ENCODE assay signal across 24 cellular contexts in the genomic region with DNA sequence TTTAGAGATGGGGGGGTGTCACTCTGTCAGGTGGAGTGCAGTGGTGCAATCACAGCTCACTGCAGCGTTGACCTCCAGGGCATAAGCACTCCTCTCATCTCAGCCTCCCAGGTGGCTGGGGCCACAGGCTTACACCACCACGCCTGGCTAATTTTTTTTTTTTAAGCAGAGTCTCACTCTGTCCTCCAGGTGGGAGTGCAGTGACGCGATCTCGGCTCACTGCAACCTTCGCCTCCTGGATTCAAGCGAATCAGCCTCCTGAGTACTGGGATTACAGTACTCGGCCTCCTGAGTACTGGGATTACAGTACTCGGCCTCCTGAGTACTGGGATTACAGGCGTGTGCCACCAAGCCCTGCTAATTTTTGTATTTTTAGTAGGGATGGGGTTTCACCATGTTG. TPM values are rescaled to one million over a fixed set of nuclear protein-coding genes. Genes with fewer than 3 reads are reported as not detected.
DNase-seq lines count a peak whose midpoint lies in the region; ATAC-seq and TF ChIP-seq lines count a peak whose summit lies in the region.
"Had no signal": no experiment of that assay in that cellular context is flagged by ENCODE, and none has a peak within 500 bp of the region (broad histone marks: within the 10 kb centered on the region; RNA-seq: fewer than 3 reads in every experiment).

No MANE protein-coding gene starts in this region.

- DNase-seq in activated CD4-positive, alpha-beta T cell treated with anti-CD3 and anti-CD28 coated beads for 36 hours: no peak
- DNase-seq in activated CD4-positive, alpha-beta T cell treated with anti-CD3 and anti-CD28 coated beads, Interleukin-2, amount 10 ng/mL, durations not matched to agents 7 days and 5 days: no peak
- DNase-seq in HT-29 (ENCODE audit: low spot score): peak; percentile 30
- peak; percentile 33 for DNase-seq in cerebellar cortex (ENCODE audit: low spot score)
- no peak for DNase-seq in stimulated activated naive B cell treated with anti-CD40 and anti-IgM and Interleukin-4, amounts not matched to agents 10 μg/mL and 1 μg/mL and 100 μg/mL, for 72 hours
- DNase-seq in OCI-M1 (lab: John Stamatoyannopoulos, UW): no peak
- DNase-seq in HFFc6: no peak
- DNase-seq in left ventricle myocardium superior: no peak
- DNase-seq: activated CD4-positive, alpha-beta T cell treated with anti-CD3 and anti-CD28 coated beads for 4 hours; activated CD8-positive, alpha-beta memory T cell treated with anti-CD3 and anti-CD28 coated beads, Interleukin-2, amount 10 ng/mL, durations not matched to agents 7 days and 5 days; activated naive CD4-positive, alpha-beta T cell treated with anti-CD3 and anti-CD28 coated beads for 36 hours; activated T-cell treated with anti-CD3 and anti-CD28 coated beads, Interleukin-2, amount 50 U/mL, for 72 hours; brain microvascular endothelial cell; C1 segment of cervical spinal cord; effector CD4-positive, alpha-beta T cell; foreskin fibroblast; naive thymus-derived CD4-positive, alpha-beta T cell; NCI-H1436 treated with DMSO at 0.1 percent for 48 hours; occipital lobe; SJCRH30; uterus had no signal

- peaks cover 9% of the 10 kb centered on the region for H3K36me3 Mint-ChIP-seq in activated CD4-positive, alpha-beta T cell treated with anti-CD3 and anti-CD28 coated beads for 36 hours (ENCODE audit: low read depth)
- peaks cover 12% of the 10 kb centered on the region for H3K36me3 Mint-ChIP-seq in activated CD4-positive, alpha-beta T cell treated with anti-CD3 and anti-CD28 coated beads, Interleukin-2, amount 10 ng/mL, durations not matched to agents 7 days and 5 days (ENCODE audit: low read depth)
- H3K36me3 Mint-ChIP-seq in stimulated activated naive B cell treated with anti-CD40 and anti-IgM and Interleukin-4, amounts not matched to agents 10 μg/mL and 1 μg/mL and 100 μg/mL, for 72 hours: peaks cover 26 to 27% of the 10 kb centered on the region in 2 donors
- peaks cover 1% of the 10 kb centered on the region; the same call in 1 of the 2 replicates for H3K36me3 Mint-ChIP-seq in HFFc6 (ENCODE audit: low read depth)

- H3K4me3 Mint-ChIP-seq in activated CD4-positive, alpha-beta T cell treated with anti-CD3 and anti-CD28 coated beads for 36 hours: no peak overlapping the region
- no peak overlapping the region for H3K4me3 Mint-ChIP-seq in activated CD4-positive, alpha-beta T cell treated with anti-CD3 and anti-CD28 coated beads, Interleukin-2, amount 10 ng/mL, durations not matched to agents 7 days and 5 days
- no peak overlapping the region for H3K4me3 Mint-ChIP-seq in stimulated activated naive B cell treated with anti-CD40 and anti-IgM and Interleukin-4, amounts not matched to agents 10 μg/mL and 1 μg/mL and 100 μg/mL, for 72 hours
- no peak overlapping the region for H3K4me3 Mint-ChIP-seq in HFFc6
- H3K4me3 Mint-ChIP-seq: activated CD8-positive, alpha-beta memory T cell treated with anti-CD3 and anti-CD28 coated beads, Interleukin-2, amount 10 ng/mL, durations not matched to agents 7 days and 5 days; activated naive CD4-positive, alpha-beta T cell treated with anti-CD3 and anti-CD28 coated beads for 36 hours; activated T-cell treated with anti-CD3 and anti-CD28 coated beads, Interleukin-2, amount 50 U/mL, for 72 hours; mesothelial cell of epicardium; naive thymus-derived CD4-positive, alpha-beta T cell; stimulated activated effector memory CD8-positive, alpha-beta T cell treated with anti-CD3 and anti-CD28 coated beads, Interleukin-12 subunit alpha, Interleukin-12 subunit beta, amount 100 ng/mL, for 72 hours had no signal

- POLR2A ChIA-PET in activated CD4-positive, alpha-beta T cell treated with anti-CD3 and anti-CD28 coated beads for 36 hours (lab: Charles Lee): no interaction called here
- POLR2A ChIA-PET in activated CD4-positive, alpha-beta T cell treated with anti-CD3 and anti-CD28 coated beads, Interleukin-2, amount 10 ng/mL, durations not matched to agents 7 days and 5 days (lab: Charles Lee): interaction anchor here (0.6 kb wide), 1 partner anchor 23 kb away, joined by 6 read pairs; no protein-coding TSS in a partner anchor

- no peak for TF ChIP-seq CTCF in HFFc6 (IDR thresholded peaks at IDR 0.05)

- CTCF ChIA-PET in activated CD4-positive, alpha-beta T cell treated with anti-CD3 and anti-CD28 coated beads for 36 hours (lab: Charles Lee): no interaction called here
- CTCF ChIA-PET in activated CD4-positive, alpha-beta T cell treated with anti-CD3 and anti-CD28 coated beads, Interleukin-2, amount 10 ng/mL, durations not matched to agents 7 days and 5 days (lab: Charles Lee): interaction anchor here (0.8 to 2.5 kb wide), 4 partner anchors 8 to 74 kb away, joined by 3 to 8 read pairs (median 4); no protein-coding TSS in a partner anchor

- H3K27me3 Mint-ChIP-seq in activated CD4-positive, alpha-beta T cell treated with anti-CD3 and anti-CD28 coated beads for 36 hours: no peaks in the 10 kb centered on the region
- peaks cover 8% of the 10 kb centered on the region for H3K27me3 Mint-ChIP-seq in activated CD4-positive, alpha-beta T cell treated with anti-CD3 and anti-CD28 coated beads, Interleukin-2, amount 10 ng/mL, durations not matched to agents 7 days and 5 days
- no peaks in the 10 kb centered on the region for H3K27me3 Mint-ChIP-seq in stimulated activated naive B cell treated with anti-CD40 and anti-IgM and Interleukin-4, amounts not matched to agents 10 μg/mL and 1 μg/mL and 100 μg/mL, for 72 hours
- peaks cover 7% of the 10 kb centered on the region for H3K27me3 Mint-ChIP-seq in HFFc6 (ENCODE audit: insufficient read depth)

- peaks cover 25% of the 10 kb centered on the region for H3K4me1 Mint-ChIP-seq in activated CD4-positive, alpha-beta T cell treated with anti-CD3 and anti-CD28 coated beads for 36 hours
- H3K4me1 Mint-ChIP-seq in activated CD4-positive, alpha-beta T cell treated with anti-CD3 and anti-CD28 coated beads, Interleukin-2, amount 10 ng/mL, durations not matched to agents 7 days and 5 days: peaks cover 35% of the 10 kb centered on the region
- H3K4me1 Mint-ChIP-seq in stimulated activated naive B cell treated with anti-CD40 and anti-IgM and Interleukin-4, amounts not matched to agents 10 μg/mL and 1 μg/mL and 100 μg/mL, for 72 hours: peaks cover 36% of the 10 kb centered on the region in 2 donors
- peaks cover 25% of the 10 kb centered on the region for H3K4me1 Mint-ChIP-seq in HFFc6 (ENCODE audit: low read depth)

- no peaks in the 10 kb centered on the region for H3K9me3 Mint-ChIP-seq in activated CD4-positive, alpha-beta T cell treated with anti-CD3 and anti-CD28 coated beads for 36 hours (ENCODE audit: low read depth)
- H3K9me3 Mint-ChIP-seq in activated CD4-positive, alpha-beta T cell treated with anti-CD3 and anti-CD28 coated beads, Interleukin-2, amount 10 ng/mL, durations not matched to agents 7 days and 5 days: peaks cover 4% of the 10 kb centered on the region
- peaks cover 0 to 3% of the 10 kb centered on the region in 2 donors for H3K9me3 Mint-ChIP-seq in stimulated activated naive B cell treated with anti-CD40 and anti-IgM and Interleukin-4, amounts not matched to agents 10 μg/mL and 1 μg/mL and 100 μg/mL, for 72 hours
- no peaks in the 10 kb centered on the region for H3K9me3 Mint-ChIP-seq in HFFc6
- H3K9me3 Mint-ChIP-seq: activated naive CD4-positive, alpha-beta T cell treated with anti-CD3 and anti-CD28 coated beads for 36 hours; activated T-cell treated with anti-CD3 and anti-CD28 coated beads, Interleukin-2, amount 50 U/mL, for 72 hours; mesothelial cell of epicardium; naive thymus-derived CD4-positive, alpha-beta T cell; stimulated activated effector memory CD8-positive, alpha-beta T cell treated with anti-CD3 and anti-CD28 coated beads, Interleukin-12 subunit alpha, Interleukin-12 subunit beta, amount 100 ng/mL, for 72 hours had no signal

- no peak overlapping the region for H3K27ac Mint-ChIP-seq in activated CD4-positive, alpha-beta T cell treated with anti-CD3 and anti-CD28 coated beads for 36 hours
- no peak overlapping the region for H3K27ac Mint-ChIP-seq in activated CD4-positive, alpha-beta T cell treated with anti-CD3 and anti-CD28 coated beads, Interleukin-2, amount 10 ng/mL, durations not matched to agents 7 days and 5 days
- peak overlapping the region; percentile 25 for H3K27ac Mint-ChIP-seq in stimulated activated naive B cell treated with anti-CD40 and anti-IgM and Interleukin-4, amounts not matched to agents 10 μg/mL and 1 μg/mL and 100 μg/mL, for 72 hours
- no peak overlapping the region for H3K27ac Mint-ChIP-seq in HFFc6
- H3K27ac Mint-ChIP-seq: activated CD8-positive, alpha-beta memory T cell treated with anti-CD3 and anti-CD28 coated beads, Interleukin-2, amount 10 ng/mL, durations not matched to agents 7 days and 5 days; activated naive CD4-positive, alpha-beta T cell treated with anti-CD3 and anti-CD28 coated beads for 36 hours; activated T-cell treated with anti-CD3 and anti-CD28 coated beads, Interleukin-2, amount 50 U/mL, for 72 hours; mesothelial cell of epicardium; stimulated activated effector memory CD8-positive, alpha-beta T cell treated with anti-CD3 and anti-CD28 coated beads, Interleukin-12 subunit alpha, Interleukin-12 subunit beta, amount 100 ng/mL, for 72 hours had no signal

- ATAC-seq in activated CD4-positive, alpha-beta T cell treated with anti-CD3 and anti-CD28 coated beads for 36 hours: peak; percentile 20
- ATAC-seq in stimulated activated naive B cell treated with anti-CD40 and anti-IgM and Interleukin-4, amounts not matched to agents 10 μg/mL and 1 μg/mL and 100 μg/mL, for 72 hours (replicated peaks): peak; percentile 11 to 27
- ATAC-seq in left ventricle myocardium superior: no peak
- ATAC-seq: activated CD8-positive, alpha-beta memory T cell treated with anti-CD3 and anti-CD28 coated beads, Interleukin-2, amount 10 ng/mL, durations not matched to agents 7 days and 5 days; activated T-cell treated with anti-CD3 and anti-CD28 coated beads, Interleukin-2, amount 50 U/mL, for 72 hours; left lobe of liver; naive thymus-derived CD4-positive, alpha-beta T cell; stimulated activated effector memory CD8-positive, alpha-beta T cell treated with anti-CD3 and anti-CD28 coated beads, Interleukin-12 subunit alpha, Interleukin-12 subunit beta, amount 100 ng/mL, for 72 hours had no signal

- intact Hi-C loops in activated CD4-positive, alpha-beta T cell treated with anti-CD3 and anti-CD28 coated beads for 36 hours (cut with DNase I, micrococcal nuclease): no loop called here
- intact Hi-C loops in left ventricle myocardium superior (cut with micrococcal nuclease): no loop called here

RNA-seq across cellular contexts. Expression of gene PPIA, which starts 23.6 kb away (rescaled TPM):
- 1,000 to 10,000 TPM; 2,017 to 2,916 TPM for total RNA-seq in activated CD4-positive, alpha-beta T cell treated with anti-CD3 and anti-CD28 coated beads for 36 hours
- total RNA-seq in activated CD4-positive, alpha-beta T cell treated with anti-CD3 and anti-CD28 coated beads, Interleukin-2, amount 10 ng/mL, durations not matched to agents 7 days and 5 days: 1,000 to 10,000 TPM; 1,993 to 2,183 TPM
- total RNA-seq in HT-29 (2014; rRNA removed; shearing (Covaris generic)): 3,779 and 3,976 TPM in 2 replicates
- total RNA-seq in HFFc6 (2021; fragmentation: NEBNext Ultra II Directional; extraction: Animal tissue kit (Norgen Biotek cat#: 25700)): 1,000 to 10,000 TPM; 2,348 to 2,538 (median 2,460) TPM
- 436 TPM for total RNA-seq in left ventricle myocardium superior

RNA-seq across cellular contexts. Expression of gene ZMIZ2, which starts 24.2 kb away (rescaled TPM):
- 100 to 1,000 TPM in 1 of 2 experiments, 10 to 100 TPM in 1; 82.8 to 106 TPM for total RNA-seq in activated CD4-positive, alpha-beta T cell treated with anti-CD3 and anti-CD28 coated beads for 36 hours
- total RNA-seq in activated CD4-positive, alpha-beta T cell treated with anti-CD3 and anti-CD28 coated beads, Interleukin-2, amount 10 ng/mL, durations not matched to agents 7 days and 5 days: 100 to 1,000 TPM in 1 of 2 experiments, 10 to 100 TPM in 1; 98.6 to 100 TPM
- 37.7 and 41.0 TPM in 2 replicates for total RNA-seq in HT-29 (2014; rRNA removed; shearing (Covaris generic))
- total RNA-seq in HFFc6 (2021; fragmentation: NEBNext Ultra II Directional; extraction: Animal tissue kit (Norgen Biotek cat#: 25700)): 10 to 100 TPM; 33.2 to 42.4 (median 36.6) TPM
- 64.8 TPM for total RNA-seq in left ventricle myocardium superior

Comparison
In these comparisons a context has a peak if more than half of its experiments do, and no peak if none do; other contexts are left out.
1. DNase-seq: peak in HT-29 (single experiment) and cerebellar cortex (single experiment); none in activated CD4-positive, alpha-beta T cell treated with anti-CD3 and anti-CD28 coated beads for 36 hours (single experiment), activated CD4-positive, alpha-beta T cell treated with anti-CD3 and anti-CD28 coated beads, Interleukin-2, amount 10 ng/mL, durations not matched to agents 7 days and 5 days (single experiment), stimulated activated naive B cell treated with anti-CD40 and anti-IgM and Interleukin-4, amounts not matched to agents 10 μg/mL and 1 μg/mL and 100 μg/mL, for 72 hours (single experiment), OCI-M1 (single experiment), HFFc6 (single experiment) and left ventricle myocardium superior (single experiment).